Comparison of ENCODE assay signal across 8 cellular contexts in genomic region chr21:36130415-36130762, GRCh38. TPM values are rescaled to one million over a fixed set of nuclear protein-coding genes. Genes with fewer than 3 reads are reported as not detected.
A peak's percentile ranks its signal among the peaks of the same experiment; 100 is the strongest.
DNase-seq lines count a peak whose midpoint lies in the region; ATAC-seq and TF ChIP-seq lines count a peak whose summit lies in the region.
"Not testable (repeated sequence)": the region's sequence is repeated elsewhere in the genome, so short reads cannot be mapped to it uniquely, and the experiment has no call there.

No MANE protein-coding gene starts in this region.

- peak overlapping the region; percentile 70; the same call in 1 of the 2 replicates for H2AFZ ChIP-seq in PC-9
- not testable (repeated sequence) for H2AFZ ChIP-seq in smooth muscle cell (ENCODE audit: low read depth)

- not testable (repeated sequence) for H3K36me3 Mint-ChIP-seq in activated T-cell treated with anti-CD3 and anti-CD28 coated beads, Interleukin-2, amount 50 U/mL, for 24 hours (ENCODE audit: low read depth); naive B cell

- not testable (repeated sequence) for H3K9ac ChIP-seq in smooth muscle cell (ENCODE audit: low read depth)

- TF ChIP-seq CTCF in A673 (conservative IDR thresholded peaks at IDR 0.05; ENCODE audit: low read depth, low read length); PC-9 (conservative IDR thresholded peaks at IDR 0.05); breast epithelium (IDR thresholded peaks at IDR 0.05); foreskin fibroblast (IDR thresholded peaks at IDR 0.05; ENCODE audit: low read depth, low read length); smooth muscle cell (IDR thresholded peaks at IDR 0.05; ENCODE audit: borderline replicate concordance, insufficient read depth, poor library complexity, severe bottlenecking): not testable (repeated sequence)

- not testable (repeated sequence) for TF ChIP-seq POLR2A in breast epithelium (IDR thresholded peaks at IDR 0.05)

- POLR2A ChIA-PET in A673 (lab: Charles Lee; ENCODE audit: low non-redundant PET); PC-9 (lab: Charles Lee; ENCODE audit: unreplicated experiment): not testable (repeated sequence)

- H3K9me3 ChIP-seq in A673 (ENCODE audit: low read depth, low read length, poor library complexity, severe bottlenecking); HAP-1; PC-9 (ENCODE audit: insufficient read depth, low read depth); breast epithelium; smooth muscle cell (replicated peaks; ENCODE audit: low read depth): not testable (repeated sequence)

- H3K4me3 Mint-ChIP-seq in activated T-cell treated with anti-CD3 and anti-CD28 coated beads, Interleukin-2, amount 50 U/mL, for 24 hours, result peak overlapping the region; percentile 79
- H3K4me3 Mint-ChIP-seq in naive B cell, result peak overlapping the region; percentile 72 to 92 (median 91)

- H3K27me3 ChIP-seq in A673 (replicated peaks; ENCODE audit: insufficient read depth, low read depth, low read length, poor library complexity); HAP-1 (ENCODE audit: low read depth); PC-9 (ENCODE audit: insufficient read depth, low read depth); breast epithelium; smooth muscle cell (ENCODE audit: low read depth): not testable (repeated sequence)

- H3K9me3 Mint-ChIP-seq in activated T-cell treated with anti-CD3 and anti-CD28 coated beads, Interleukin-2, amount 50 U/mL, for 24 hours; naive B cell: not testable (repeated sequence)

- intact Hi-C loops in A673 (cut with micrococcal nuclease; ENCODE audit: unreplicated experiment); PC-9 (cut with micrococcal nuclease; ENCODE audit: unreplicated experiment); breast epithelium (cut with DNase I; ENCODE audit: low total_unique reads): not testable (repeated sequence)

- not testable (repeated sequence) for BruUV-seq in A673 (replicated peaks; lab: Mats Ljungman, UMichigan); PC-9 (replicated peaks; lab: Mats Ljungman, UMichigan)

- H3K79me2 ChIP-seq in PC-9 (ENCODE audit: low read depth); smooth muscle cell (ENCODE audit: low read depth): not testable (repeated sequence)

- H3K4me2 ChIP-seq in PC-9 (peak overlapping the region; percentile 66), smooth muscle cell (peak overlapping the region; percentile 75)

- H3F3A ChIP-seq in PC-9 (ENCODE audit: insufficient read depth, low read depth), result peaks cover 32% of the 10 kb centered on the region
- H3F3A ChIP-seq in smooth muscle cell (ENCODE audit: low read depth), result not testable (repeated sequence)

- not testable (repeated sequence) for H3K9me2 ChIP-seq in PC-9 (ENCODE audit: insufficient read depth)

- ATAC-seq in naive B cell (ENCODE audit: low read depth in 2 of 2), result not testable (repeated sequence)

- H3K36me3 ChIP-seq in A673 (ENCODE audit: insufficient read depth, low read length, poor library complexity, severe bottlenecking); HAP-1 (replicated peaks); PC-9 (ENCODE audit: low read depth); breast epithelium; smooth muscle cell (ENCODE audit: low read depth): not testable (repeated sequence)

- WGBS in smooth muscle cell (ENCODE audit: low lambda C conversion rate), result 12% methylated on average over 15 of the region's 18 CpGs

- not testable (repeated sequence) for H4K20me1 ChIP-seq in PC-9 (ENCODE audit: insufficient read depth); smooth muscle cell (ENCODE audit: low read depth)

- DNase-seq in A673 (ENCODE audit: low spot score); HAP-1 (ENCODE audit: low spot score in 2 of 2); PC-9; foreskin fibroblast; naive B cell; smooth muscle cell (lab: John Stamatoyannopoulos, UW; ENCODE audit: unreplicated experiment): not testable (repeated sequence)
- DNase-seq in activated T-cell treated with anti-CD3 and anti-CD28 coated beads, Interleukin-2, amount 50 U/mL, for 24 hours, result peak; percentile 50
- DNase-seq in breast epithelium (ENCODE audit: low spot score in 2 of 2), result peak in 1 of 2 donors; percentile 13

- peaks cover 25% of the 10 kb centered on the region for H3K4me1 Mint-ChIP-seq in activated T-cell treated with anti-CD3 and anti-CD28 coated beads, Interleukin-2, amount 50 U/mL, for 24 hours (ENCODE audit: low read depth)
- peaks cover 14 to 45% (median 31%) of the 10 kb centered on the region in 3 donors for H3K4me1 Mint-ChIP-seq in naive B cell

- CTCF ChIA-PET in A673 (lab: Charles Lee), result interaction anchor here (0.6 kb wide), 1 partner anchor 9 kb away, joined by 6 read pairs; no protein-coding TSS in a partner anchor
- CTCF ChIA-PET in PC-9 (lab: Charles Lee), result not testable (repeated sequence)

- not testable (repeated sequence) for H3K4me1 ChIP-seq in A673 (ENCODE audit: insufficient read depth, low read length, poor library complexity, severe bottlenecking); HAP-1; breast epithelium; smooth muscle cell (ENCODE audit: low read depth)
- peaks cover 24% of the 10 kb centered on the region for H3K4me1 ChIP-seq in PC-9 (replicated peaks; ENCODE audit: insufficient read depth)

- H3K4me3 ChIP-seq in A673 (ENCODE audit: low read depth, low read length, poor library complexity, severe bottlenecking) (peak overlapping the region; percentile 26), HAP-1 (peak overlapping the region; percentile 26), PC-9 (peak overlapping the region; percentile 40; the same call in 1 of the 2 replicates), breast epithelium (peak overlapping the region; percentile 42 to 68 (median 57)), foreskin fibroblast (ENCODE audit: low read depth in 1 of 2, low read length in 2 of 2) (peak overlapping the region; percentile 28 to 29), smooth muscle cell (peak overlapping the region; percentile 37)

- peak overlapping the region; percentile 63 for H3K27ac Mint-ChIP-seq in activated T-cell treated with anti-CD3 and anti-CD28 coated beads, Interleukin-2, amount 50 U/mL, for 24 hours
- H3K27ac Mint-ChIP-seq in naive B cell, result peak overlapping the region in 3 of 6 donors; percentile 41 to 97 (median 80)

- not testable (repeated sequence) for H3K27me3 Mint-ChIP-seq in activated T-cell treated with anti-CD3 and anti-CD28 coated beads, Interleukin-2, amount 50 U/mL, for 24 hours; naive B cell

- in situ Hi-C loops in HAP-1 (cut with MboI; ENCODE audit: low sequenced_read_pairs), result not testable (repeated sequence)

- H3K27ac ChIP-seq in A673 (ENCODE audit: low read depth, low read length, poor library complexity, severe bottlenecking); PC-9; smooth muscle cell (ENCODE audit: low read depth): not testable (repeated sequence)
- peak overlapping the region; percentile 85 to 86 for H3K27ac ChIP-seq in breast epithelium

RNA-seq across cellular contexts. Expression of gene CBR3, which starts 4.5 kb away (rescaled TPM):
- 12.3 and 15.5 TPM in 2 replicates for total RNA-seq in A673 (2021)
- total RNA-seq in PC-9 (2021), result 20.1 and 23.6 TPM in 2 replicates
- total RNA-seq in breast epithelium, result 10 to 100 TPM; 15.7 to 29.0 (median 22.1) TPM
- polyA plus RNA-seq in naive B cell (ENCODE audit: low read depth in 6 of 6), result 10 to 100 TPM in 4 of 6 donors, 1 to 10 TPM in 2; 7.4 to 14.5 (median 10.6) TPM
- 3.3 and 3.5 TPM in 2 replicates for total RNA-seq in smooth muscle cell
- polyA plus RNA-seq in smooth muscle cell, result 0.78 and 2.9 TPM in 2 replicates

RNA-seq across cellular contexts. Expression of gene DOP1B, which starts 26.2 kb away (rescaled TPM):
- total RNA-seq in A673 (2021) (16.2 and 16.5 TPM in 2 replicates), PC-9 (2021) (14.7 and 15.1 TPM in 2 replicates), breast epithelium (10 to 100 TPM; 11.5 to 21.4 (median 19.7) TPM), smooth muscle cell (11.0 and 14.5 TPM in 2 replicates)
- polyA plus RNA-seq in naive B cell (ENCODE audit: low read depth in 6 of 6) (10 to 100 TPM; 13.8 to 43.2 (median 29.3) TPM), smooth muscle cell (3.2 and 8.8 TPM in 2 replicates)
